In genomic region chr10:116766241-116767198, GRCh38 we compare ENCODE assay signal across 13 cellular contexts. TPM values are rescaled to one million over a fixed set of nuclear protein-coding genes. Genes with fewer than 3 reads are reported as not detected.
A peak's percentile ranks its signal among the peaks of the same experiment; 100 is the strongest.
DNase-seq lines count a peak whose midpoint lies in the region; TF ChIP-seq lines count a peak whose summit lies in the region.
"Had no signal": no experiment of that assay in that cellular context is flagged by ENCODE, and none has a peak within 500 bp of the region (broad histone marks: within the 10 kb centered on the region; RNA-seq: fewer than 3 reads in every experiment).

No MANE protein-coding gene starts in this region.

- intact Hi-C loops in adrenal gland (cut with DNase I), result no loop called here

- H3K9me3 ChIP-seq in adrenal gland (replicated peaks in 1 of 3) (no peaks in the 10 kb centered on the region), suprapubic skin (peaks cover 5% of the 10 kb centered on the region)
- H3K9me3 ChIP-seq: thyroid gland had no signal

- 57 to 68% (median 63%) methylated on average over 12 to 14 of the region's 14 CpGs for WGBS in adrenal gland, 4 donors
- 58% methylated on average over 14 of the region's 14 CpGs for WGBS in suprapubic skin

- peak in 1 of 6 experiments; percentile 10 for TF ChIP-seq CTCF in adrenal gland (IDR thresholded peaks at IDR 0.05)
- TF ChIP-seq CTCF in suprapubic skin (IDR thresholded peaks at IDR 0.05), result no peak

- H3K36me3 ChIP-seq in adrenal gland (replicated peaks in 1 of 2) (no peaks in the 10 kb centered on the region), suprapubic skin (no peaks in the 10 kb centered on the region)
- H3K36me3 ChIP-seq: esophagus squamous epithelium, heart right ventricle, thyroid gland had no signal

- TF ChIP-seq POLR2A in adrenal gland (IDR thresholded peaks at IDR 0.05), result no peak
- no peak for TF ChIP-seq POLR2A in suprapubic skin (IDR thresholded peaks at IDR 0.05)

- H3K4me3 ChIP-seq in adrenal gland, result no peak overlapping the region
- H3K4me3 ChIP-seq in suprapubic skin, result no peak overlapping the region
- H3K4me3 ChIP-seq: esophagus squamous epithelium, heart right ventricle, thyroid gland had no signal

- peak; percentile 21 for DNase-seq in DMS 273 (lab: John Stamatoyannopoulos, UW; ENCODE audit: unreplicated experiment)
- no peak for DNase-seq in DMS 273 treated with DMSO at 0.1 percent for 48 hours (lab: John Stamatoyannopoulos, UW)
- DNase-seq in adrenal gland, result no peak
- peak; percentile 57 for DNase-seq in left kidney (ENCODE audit: low read depth, low spot score)
- peak; percentile 43 to 76 for DNase-seq in suprapubic skin (ENCODE audit: low spot score in 2 of 2)
- no peak for DNase-seq in GM19238 (ENCODE audit: insufficient read length, low spot score)
- no peak for DNase-seq in GOT3 (lab: John Stamatoyannopoulos, UW)
- DNase-seq in NCI-H1092 (lab: John Stamatoyannopoulos, UW), result no peak
- DNase-seq: activated naive CD4-positive, alpha-beta T cell treated with anti-CD3 and anti-CD28 coated beads, Interleukin-2, amount 50 U/mL, for 16 hours; esophagus squamous epithelium had no signal

- no peak for TF ChIP-seq EP300 in suprapubic skin (IDR thresholded peaks at IDR 0.05)

- H3K27ac ChIP-seq in adrenal gland (peak overlapping the region in 3 of 5 donors; percentile 17 to 96 (median 25)), suprapubic skin (no peak overlapping the region)
- H3K27ac ChIP-seq: 22Rv1, esophagus squamous epithelium, heart right ventricle, thyroid gland had no signal

- no peaks in the 10 kb centered on the region for H3K27me3 ChIP-seq in adrenal gland
- no peaks in the 10 kb centered on the region for H3K27me3 ChIP-seq in suprapubic skin
- H3K27me3 ChIP-seq: thyroid gland had no signal

- peaks cover 42 to 46% of the 10 kb centered on the region in 2 donors for H3K4me1 ChIP-seq in adrenal gland (replicated peaks in 1 of 2)
- peaks cover 29% of the 10 kb centered on the region for H3K4me1 ChIP-seq in suprapubic skin

RNA-seq across cellular contexts. Expression of gene HSPA12A, which starts 24.2 kb away (rescaled TPM):
- total RNA-seq in adrenal gland (10 to 100 TPM; 28.9 to 61.3 (median 49.6) TPM), suprapubic skin (10 to 100 TPM in 3 of 4 donors, 1 to 10 TPM in 1; 9.6 to 26.6 (median 18.2) TPM)
- polyA plus RNA-seq in adrenal gland, result 10 to 100 TPM; 20.1 to 35.7 (median 21.8) TPM

Comparison
In these comparisons a context has a peak if more than half of its experiments do, and no peak if none do; other contexts are left out.
1. DNase-seq: peak in DMS 273 (single experiment), left kidney (single experiment) and suprapubic skin (2 of 2); none in DMS 273 treated with DMSO at 0.1 percent for 48 hours (single experiment), adrenal gland (0 of 7), GM19238 (single experiment), GOT3 (single experiment) and NCI-H1092 (single experiment).